Comparison of ENCODE assay signal across 17 cellular contexts in genomic region chr10:124944982-124945381, GRCh38. TPM values are rescaled to one million over a fixed set of nuclear protein-coding genes. Genes with fewer than 3 reads are reported as not detected.
DNase-seq lines count a peak whose midpoint lies in the region; ATAC-seq, FAIRE-seq and TF ChIP-seq lines count a peak whose summit lies in the region.
"Had no signal": no experiment of that assay in that cellular context is flagged by ENCODE, and none has a peak within 500 bp of the region (broad histone marks: within the 10 kb centered on the region; RNA-seq: fewer than 3 reads in every experiment).

No MANE protein-coding gene starts in this region.

- POLR2A ChIA-PET in endothelial cell of umbilical vein (lab: Charles Lee): no interaction called here

- no TSS peak for BruUV-seq in endothelial cell of umbilical vein (replicated peaks; lab: Mats Ljungman, UMichigan)

- no peaks in the 10 kb centered on the region for H3K9me1 ChIP-seq in endothelial cell of umbilical vein (replicated peaks; ENCODE audit: control insufficient read depth, extremely low read depth, insufficient read depth, low read length)

- H3K27me3 ChIP-seq in HUES6 (ENCODE audit: control insufficient read depth, insufficient read depth, low read length) (no peaks in the 10 kb centered on the region), endothelial cell of umbilical vein (ENCODE audit: control insufficient read depth in 2 of 2, insufficient read depth in 2 of 2, low read length in 2 of 2) (no peaks in the 10 kb centered on the region), sigmoid colon (no peaks in the 10 kb centered on the region)
- H3K27me3 ChIP-seq: BLaER1 treated with 17β-estradiol and CSF1 and Interleukin-3, amounts not matched to agents 10 nM and 100 nM had no signal

- H3K4me3 ChIP-seq in AG09309 (ENCODE audit: control insufficient read depth, low read depth, low read length): no peak overlapping the region
- no peak overlapping the region for H3K4me3 ChIP-seq in HUES6 (ENCODE audit: low read depth, low read length)
- no peak overlapping the region for H3K4me3 ChIP-seq in endothelial cell of umbilical vein (replicated peaks in 1 of 3; ENCODE audit: insufficient read depth in 1 of 3, low read depth in 1 of 3, low read length in 3 of 3)
- no peak overlapping the region for H3K4me3 ChIP-seq in sigmoid colon
- H3K4me3 ChIP-seq: BLaER1 treated with 17β-estradiol and CSF1 and Interleukin-3, amounts not matched to agents 10 nM and 100 nM; lower lobe of right lung had no signal

- H3K27ac ChIP-seq in HUES6 (ENCODE audit: low read depth, low read length): peak overlapping the region; percentile 31; the same call in 1 of the 2 replicates
- H3K27ac ChIP-seq in endothelial cell of umbilical vein (ENCODE audit: insufficient read depth, low read depth, low read length): no peak overlapping the region
- H3K27ac ChIP-seq in sigmoid colon: peak overlapping the region in 2 of 4 donors; percentile 15 to 25
- H3K27ac ChIP-seq: BLaER1 treated with 17β-estradiol and CSF1 and Interleukin-3, amounts not matched to agents 10 nM and 100 nM; lower lobe of right lung had no signal

- H3K4me1 ChIP-seq in HUES6 (ENCODE audit: control insufficient read depth, insufficient read depth, low read length) (peaks cover 38% of the 10 kb centered on the region), endothelial cell of umbilical vein (ENCODE audit: control insufficient read depth, extremely low read depth, insufficient read depth, low read length) (no peaks in the 10 kb centered on the region), sigmoid colon (peaks cover 0 to 80% (median 61%) of the 10 kb centered on the region in 4 donors)

- H3K27me3 Mint-ChIP-seq in progenitor cell of endocrine pancreas: no peaks in the 10 kb centered on the region
- H3K27me3 Mint-ChIP-seq: stimulated activated naive CD8-positive, alpha-beta T cell treated with anti-CD3 and anti-CD28 coated beads, Interleukin-15, Interleukin-2, amounts not matched to agents 100 ng/mL and 50 ng/mL, for 24 hours had no signal

- dilution Hi-C loops in endothelial cell of umbilical vein (cut with MboI; ENCODE audit: extremely low pct_ligation_motif_present, low sequenced_read_pairs): no loop called here

- peaks cover 15% of the 10 kb centered on the region for H3K4me1 Mint-ChIP-seq in progenitor cell of endocrine pancreas (ENCODE audit: low read depth)

- H3K9ac ChIP-seq in HUES6 (ENCODE audit: low read length) (no peak overlapping the region), endothelial cell of umbilical vein (replicated peaks; ENCODE audit: extremely low read depth, insufficient read depth, low read length) (no peak overlapping the region)
- H3K9ac ChIP-seq: BLaER1 treated with 17β-estradiol and CSF1 and Interleukin-3, amounts not matched to agents 10 nM and 100 nM had no signal

- peaks cover 89% of the 10 kb centered on the region for H3K79me2 ChIP-seq in endothelial cell of umbilical vein (ENCODE audit: control insufficient read depth, insufficient read depth, low read length)

- TF ChIP-seq EP300 in sigmoid colon (IDR thresholded peaks at IDR 0.05): no peak

- ATAC-seq in HG02642 (IDR thresholded peaks at IDR 0.05; ENCODE audit: poor library complexity, unreplicated experiment): no peak
- ATAC-seq: lower lobe of right lung had no signal

- no peak overlapping the region for H2AFZ ChIP-seq in endothelial cell of umbilical vein (ENCODE audit: low read depth, low read length)

- no peak overlapping the region for H3K4me2 ChIP-seq in endothelial cell of umbilical vein (ENCODE audit: insufficient read depth, low read length)

- CTCF ChIA-PET in endothelial cell of umbilical vein (lab: Charles Lee): no interaction called here

- H3K36me3 ChIP-seq in HUES6 (ENCODE audit: control insufficient read depth, insufficient read depth, low read length): peaks cover 6% of the 10 kb centered on the region
- peaks cover 0 to 2% of the 10 kb centered on the region in 2 experiments for H3K36me3 ChIP-seq in endothelial cell of umbilical vein (ENCODE audit: control insufficient read depth in 2 of 2, extremely low read depth in 1 of 2, insufficient read depth in 2 of 2, low read length in 2 of 2)
- no peaks in the 10 kb centered on the region for H3K36me3 ChIP-seq in sigmoid colon

- H3K36me3 Mint-ChIP-seq in progenitor cell of endocrine pancreas (ENCODE audit: insufficient read depth): peaks cover 5% of the 10 kb centered on the region

- intact Hi-C loops in endothelial cell of umbilical vein (cut with micrococcal nuclease): no loop called here
- intact Hi-C loops in sigmoid colon (cut with DNase I): no loop called here

- H3K27ac Mint-ChIP-seq in progenitor cell of endocrine pancreas: peak overlapping the region; percentile 33
- H3K27ac Mint-ChIP-seq: stimulated activated naive CD8-positive, alpha-beta T cell treated with anti-CD3 and anti-CD28 coated beads, Interleukin-15, Interleukin-2, amounts not matched to agents 100 ng/mL and 50 ng/mL, for 24 hours had no signal

- TF ChIP-seq POLR2A in endothelial cell of umbilical vein (IDR thresholded peaks at IDR 0.05; ENCODE audit: low read depth, low read length): no peak
- no peak for TF ChIP-seq POLR2A in sigmoid colon (IDR thresholded peaks at IDR 0.05)

- no peaks in the 10 kb centered on the region for H3K9me3 ChIP-seq in HUES6 (ENCODE audit: control insufficient read depth, insufficient read depth, low read depth, low read length)
- H3K9me3 ChIP-seq in endothelial cell of umbilical vein (replicated peaks; ENCODE audit: control insufficient read depth, insufficient read depth, low read length): no peaks in the 10 kb centered on the region
- H3K9me3 ChIP-seq in sigmoid colon: no peaks in the 10 kb centered on the region
- H3K9me3 ChIP-seq: BLaER1 treated with 17β-estradiol and CSF1 and Interleukin-3, amounts not matched to agents 10 nM and 100 nM; lower lobe of right lung had no signal

- no peaks in the 10 kb centered on the region for H3K9me3 Mint-ChIP-seq in progenitor cell of endocrine pancreas (ENCODE audit: low read depth)
- H3K9me3 Mint-ChIP-seq: stimulated activated naive CD8-positive, alpha-beta T cell treated with anti-CD3 and anti-CD28 coated beads, Interleukin-15, Interleukin-2, amounts not matched to agents 100 ng/mL and 50 ng/mL, for 24 hours had no signal

- 67 to 74% methylated on average over 2 of the region's 2 CpGs for WGBS in sigmoid colon, 2 donors

- peak; percentile 4 for FAIRE-seq in endothelial cell of umbilical vein (lab: Jason Lieb, UNC)
- FAIRE-seq: RCC 7860, small intestine had no signal

- H4K20me1 ChIP-seq in endothelial cell of umbilical vein (replicated peaks; ENCODE audit: control insufficient read depth, extremely low read depth, insufficient read depth, low read length): peaks cover 12% of the 10 kb centered on the region

- no peak for TF ChIP-seq CTCF in AG09309 (IDR thresholded peaks at IDR 0.05; ENCODE audit: control insufficient read depth, insufficient read depth, low read depth, low read length, missing control alignments)
- no peak for TF ChIP-seq CTCF in endothelial cell of umbilical vein (IDR thresholded peaks at IDR 0.05; ENCODE audit: extremely low read depth in 1 of 2, insufficient read depth in 1 of 2, low read depth in 1 of 2, low read length in 2 of 2)
- no peak for TF ChIP-seq CTCF in progenitor cell of endocrine pancreas (IDR thresholded peaks at IDR 0.05; ENCODE audit: unreplicated experiment)
- TF ChIP-seq CTCF in sigmoid colon (IDR thresholded peaks at IDR 0.05): no peak

- DNase-seq in AG09309 (ENCODE audit: low read depth): peak; percentile 23
- no peak for DNase-seq in endothelial cell of umbilical vein (ENCODE audit: low read depth, low spot score)
- no peak for DNase-seq in progenitor cell of endocrine pancreas (ENCODE audit: low spot score, unreplicated experiment)
- no peak for DNase-seq in sigmoid colon
- no peak for DNase-seq in stimulated activated naive CD4-positive, alpha-beta T cell treated with Interleukin-2 at 50 U/mL for 16 hours (lab: John Stamatoyannopoulos, UW)
- no peak for DNase-seq in germinal center (ENCODE audit: low spot score)
- DNase-seq: DMS79, hypothalamus, lower lobe of right lung, NCI-H187 treated with DMSO at 0.1 percent for 48 hours, NCI-H524 treated with DMSO at 0.1 percent for 48 hours, small intestine had no signal

- H3K4me3 Mint-ChIP-seq in progenitor cell of endocrine pancreas (ENCODE audit: low read depth): no peak overlapping the region
- H3K4me3 Mint-ChIP-seq: stimulated activated naive CD8-positive, alpha-beta T cell treated with anti-CD3 and anti-CD28 coated beads, Interleukin-15, Interleukin-2, amounts not matched to agents 100 ng/mL and 50 ng/mL, for 24 hours had no signal

TF ChIP-seq in endothelial cell of umbilical vein, 7 proteins besides CTCF, POLR2A, EP300 and RAD21:
- TF ChIP-seq EZH2 (IDR thresholded peaks at IDR 0.05; ENCODE audit: borderline replicate concordance, low read depth, low read length, severe bottlenecking): no peak
- no peak for TF ChIP-seq FOS (IDR thresholded peaks at IDR 0.05; ENCODE audit: borderline replicate concordance, insufficient read depth, low read length)
TF ChIP-seq in endothelial cell of umbilical vein: peak in this region for 0.

RNA-seq across cellular contexts. Expression of gene ZRANB1, which starts 3.1 kb away (rescaled TPM):
- total RNA-seq in endothelial cell of umbilical vein: 17.3 and 17.7 TPM in 2 replicates
- 5.0 and 6.2 TPM in 2 replicates for polyA plus RNA-seq in endothelial cell of umbilical vein
- 8.7 and 9.2 TPM in 2 replicates for polyA plus RNA-seq in endothelial cell of umbilical vein (2011; cell fraction: cytosol; rRNA removed)
- 9.4 and 10.9 TPM in 2 replicates for polyA plus RNA-seq in endothelial cell of umbilical vein (2011; cell fraction: nucleus; rRNA removed)
- polyA plus RNA-seq in endothelial cell of umbilical vein (2012): 10.2 and 11.7 TPM in 2 replicates
- 19.5 and 21.4 TPM in 2 replicates for polyA minus RNA-seq in endothelial cell of umbilical vein
- polyA minus RNA-seq in endothelial cell of umbilical vein (2011; cell fraction: cytosol; rRNA and poly(A)+ RNA removed): 14.8 TPM
- 15.5 and 19.5 TPM in 2 replicates for polyA minus RNA-seq in endothelial cell of umbilical vein (2011; cell fraction: nucleus; rRNA and poly(A)+ RNA removed)
- 27.5 and 31.1 TPM in 2 replicates for total RNA-seq in progenitor cell of endocrine pancreas
- 10 to 100 TPM; 38.0 to 49.0 (median 41.0) TPM for total RNA-seq in sigmoid colon
- 1 to 10 TPM; 6.7 to 9.6 (median 7.6) TPM for polyA plus RNA-seq in sigmoid colon
